In the genomic region with DNA sequence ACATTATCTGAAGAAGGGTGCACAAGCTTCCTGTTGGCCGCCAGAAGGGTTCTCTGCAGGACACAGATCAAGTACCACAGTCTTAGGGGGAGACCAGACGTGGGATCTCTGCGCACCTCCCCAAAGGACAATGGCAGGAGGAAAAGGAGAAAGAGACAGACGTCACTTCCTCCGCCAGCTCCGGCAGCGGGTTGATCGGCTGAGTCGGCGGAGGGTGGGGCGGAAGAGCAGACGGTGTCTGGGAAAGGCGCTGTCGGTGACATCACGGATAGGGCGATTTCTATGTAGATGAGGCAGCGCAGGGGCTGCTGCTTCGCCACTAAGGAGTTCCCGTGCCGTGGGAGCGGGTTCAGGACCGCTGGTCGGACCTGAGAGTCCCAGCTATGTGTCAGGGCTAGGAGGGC, we compare ENCODE assay signal across 8 cellular contexts. TPM values are rescaled to one million over a fixed set of nuclear protein-coding genes. Genes with fewer than 3 reads are reported as not detected.
DNase-seq lines count a peak whose midpoint lies in the region; ATAC-seq lines count a peak whose summit lies in the region.
"Not testable (repeated sequence)": the region's sequence is repeated elsewhere in the genome, so short reads cannot be mapped to it uniquely, and the experiment has no call there.

No MANE protein-coding gene starts in this region.

- H3K4me3 Mint-ChIP-seq in activated CD4-positive, alpha-beta T cell treated with anti-CD3 and anti-CD28 coated beads, Interleukin-2, amount 10 ng/mL, durations not matched to agents 7 days and 5 days = peak overlapping the region; percentile 85

- H3K27me3 Mint-ChIP-seq in activated CD4-positive, alpha-beta T cell treated with anti-CD3 and anti-CD28 coated beads, Interleukin-2, amount 10 ng/mL, durations not matched to agents 7 days and 5 days = not testable (repeated sequence)

- H3K27ac Mint-ChIP-seq in activated CD4-positive, alpha-beta T cell treated with anti-CD3 and anti-CD28 coated beads, Interleukin-2, amount 10 ng/mL, durations not matched to agents 7 days and 5 days = peak overlapping the region; percentile 93

- H3K4me1 Mint-ChIP-seq in activated CD4-positive, alpha-beta T cell treated with anti-CD3 and anti-CD28 coated beads, Interleukin-2, amount 10 ng/mL, durations not matched to agents 7 days and 5 days = not testable (repeated sequence)

- CTCF ChIA-PET in activated CD4-positive, alpha-beta T cell treated with anti-CD3 and anti-CD28 coated beads, Interleukin-2, amount 10 ng/mL, durations not matched to agents 7 days and 5 days (lab: Charles Lee) = not testable (repeated sequence)

- POLR2A ChIA-PET in activated CD4-positive, alpha-beta T cell treated with anti-CD3 and anti-CD28 coated beads, Interleukin-2, amount 10 ng/mL, durations not matched to agents 7 days and 5 days (lab: Charles Lee) = interaction anchor here (0.6 to 1.6 kb wide), 3 partner anchors 134 to 869 kb away, joined by 4 to 6 read pairs (median 5); no protein-coding TSS in a partner anchor

- not testable (repeated sequence) for H3K36me3 Mint-ChIP-seq in activated CD4-positive, alpha-beta T cell treated with anti-CD3 and anti-CD28 coated beads, Interleukin-2, amount 10 ng/mL, durations not matched to agents 7 days and 5 days (ENCODE audit: low read depth)

- ATAC-seq in GM19438 (IDR thresholded peaks at IDR 0.05; ENCODE audit: low read depth, unreplicated experiment) (peak; percentile 49), HG03469 (IDR thresholded peaks at IDR 0.05; ENCODE audit: unreplicated experiment) (peak; percentile 44)

- H3K9me3 Mint-ChIP-seq in activated CD4-positive, alpha-beta T cell treated with anti-CD3 and anti-CD28 coated beads, Interleukin-2, amount 10 ng/mL, durations not matched to agents 7 days and 5 days = not testable (repeated sequence)

- peak; percentile 85 for DNase-seq in A172 (ENCODE audit: low spot score)
- DNase-seq in NCI-H774 (lab: John Stamatoyannopoulos, UW) = peak; percentile 79
- peak; percentile 84 for DNase-seq in activated CD4-positive, alpha-beta T cell treated with anti-CD3 and anti-CD28 coated beads, Interleukin-2, amount 10 ng/mL, durations not matched to agents 7 days and 5 days
- DNase-seq in central memory CD4-positive, alpha-beta T cell = peak; percentile 87
- DNase-seq in kidney glomerular epithelial cell (lab: John Stamatoyannopoulos, UW) = peak; percentile 59
- peak; percentile 29 for DNase-seq in smooth muscle cell of the brain vasculature (ENCODE audit: low read depth, low spot score)

RNA-seq across cellular contexts. Expression of gene PPIAL4E, which starts 38.6 kb away (rescaled TPM):
- total RNA-seq in A172 (2014; rRNA removed; shearing (Covaris generic)) = not detected in 2 replicates
- total RNA-seq in activated CD4-positive, alpha-beta T cell treated with anti-CD3 and anti-CD28 coated beads, Interleukin-2, amount 10 ng/mL, durations not matched to agents 7 days and 5 days = under 1 TPM; 0.84 to 0.96 TPM

RNA-seq across cellular contexts. Expression of gene NBPF15, which starts 49.4 kb away (rescaled TPM):
- total RNA-seq in A172 (2014; rRNA removed; shearing (Covaris generic)) = 23.8 and 25.5 TPM in 2 replicates
- total RNA-seq in activated CD4-positive, alpha-beta T cell treated with anti-CD3 and anti-CD28 coated beads, Interleukin-2, amount 10 ng/mL, durations not matched to agents 7 days and 5 days = 10 to 100 TPM; 64.3 to 77.7 TPM

Comparison
In these comparisons a context has a peak if more than half of its experiments do, and no peak if none do; other contexts are left out.
1. Peak in every context shown above with its lines: DNase-seq and ATAC-seq.
2. DNase-seq: peak in every context shown above with its lines; median percentile 87 in central memory CD4-positive, alpha-beta T cell; 85 in A172; 84 in activated CD4-positive, alpha-beta T cell treated with anti-CD3 and anti-CD28 coated beads, Interleukin-2, amount 10 ng/mL, durations not matched to agents 7 days and 5 days; 79 in NCI-H774; 59 in kidney glomerular epithelial cell; 29 in smooth muscle cell of the brain vasculature.